8 cellular contexts compared by ENCODE assay signal in the genomic region with DNA sequence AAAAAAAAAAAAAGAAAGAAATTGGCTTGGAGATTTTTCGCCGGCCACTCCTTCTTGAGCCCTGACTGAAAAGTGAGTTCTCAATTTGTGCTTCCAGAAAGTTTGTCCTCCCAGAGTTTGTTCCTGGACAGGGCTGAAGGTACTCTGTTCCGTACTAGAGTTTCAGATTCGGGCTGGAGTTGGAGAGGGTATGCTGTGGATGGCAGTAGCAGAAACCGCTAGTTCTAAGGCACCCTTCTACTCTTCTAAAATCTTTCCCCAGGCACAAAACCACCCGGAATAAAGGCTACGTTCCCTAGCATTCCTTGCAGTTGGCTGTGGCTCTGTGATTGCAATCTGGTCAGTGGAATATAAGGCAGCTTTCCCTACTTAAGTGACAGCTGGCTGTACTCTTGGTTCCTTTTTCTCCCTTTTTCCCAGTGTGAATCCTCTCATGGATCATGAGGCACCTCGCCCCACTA. TPM values are rescaled to one million over a fixed set of nuclear protein-coding genes. Genes with fewer than 3 reads are reported as not detected.
DNase-seq lines count a peak whose midpoint lies in the region; ATAC-seq and TF ChIP-seq lines count a peak whose summit lies in the region.

No MANE protein-coding gene starts in this region.

- no peaks in the 10 kb centered on the region for H3K27me3 ChIP-seq in Peyer's patch

- peaks cover 13 to 18% of the 10 kb centered on the region in 2 donors for H3K4me1 Mint-ChIP-seq in effector memory CD8-positive, alpha-beta T cell (ENCODE audit: low read depth in 2 of 2)
- H3K4me1 Mint-ChIP-seq in nephron, result peaks cover 25% of the 10 kb centered on the region

- peak overlapping the region; percentile 40 to 88 (median 62) for H3K27ac ChIP-seq in Peyer's patch

- no peaks in the 10 kb centered on the region for H3K9me3 ChIP-seq in Peyer's patch

- H3K27ac Mint-ChIP-seq in effector memory CD8-positive, alpha-beta T cell, result peak overlapping the region; percentile 3 to 94
- peak overlapping the region; percentile 54 to 87 (median 75) for H3K27ac Mint-ChIP-seq in nephron

- peak overlapping the region; percentile 89 to 93 for H3K4me3 Mint-ChIP-seq in effector memory CD8-positive, alpha-beta T cell
- peak overlapping the region; percentile 87 to 94 (median 88) for H3K4me3 Mint-ChIP-seq in nephron

- peaks cover 25% of the 10 kb centered on the region for H3K36me3 Mint-ChIP-seq in effector memory CD8-positive, alpha-beta T cell (ENCODE audit: insufficient read depth)
- H3K36me3 Mint-ChIP-seq in nephron (ENCODE audit: low read depth), result peaks cover 7% of the 10 kb centered on the region

- H3K4me3 ChIP-seq in Peyer's patch, result peak overlapping the region; percentile 54 to 92 (median 73)

- TF ChIP-seq CTCF in Peyer's patch (IDR thresholded peaks at IDR 0.05), result no peak
- no peak for TF ChIP-seq CTCF in nephron (IDR thresholded peaks at IDR 0.05; ENCODE audit: unreplicated experiment in 3 of 3)

- H3K36me3 ChIP-seq in Peyer's patch, result peaks cover 0 to 17% (median 0%) of the 10 kb centered on the region in 3 donors

- H3K27me3 Mint-ChIP-seq in effector memory CD8-positive, alpha-beta T cell, result no peaks in the 10 kb centered on the region
- no peaks in the 10 kb centered on the region for H3K27me3 Mint-ChIP-seq in nephron (ENCODE audit: low read depth)

- no peak for ATAC-seq in effector memory CD8-positive, alpha-beta T cell (replicated peaks)
- ATAC-seq in GM21619 (IDR thresholded peaks at IDR 0.05; ENCODE audit: unreplicated experiment) (no peak), HG03139 (IDR thresholded peaks at IDR 0.05; ENCODE audit: unreplicated experiment) (no peak), HG03280 (IDR thresholded peaks at IDR 0.05; ENCODE audit: unreplicated experiment) (no peak)

- TF ChIP-seq POLR2A in Peyer's patch (IDR thresholded peaks at IDR 0.05), result no peak

- H3K9me3 Mint-ChIP-seq in effector memory CD8-positive, alpha-beta T cell, result no peaks in the 10 kb centered on the region
- H3K9me3 Mint-ChIP-seq in nephron, result no peaks in the 10 kb centered on the region

- DNase-seq in SIG-M5 treated with dmso at 0.1 percent for 504 hours (lab: John Stamatoyannopoulos, UW; ENCODE audit: unreplicated experiment) (peak; percentile 84), SIG-M5 (lab: John Stamatoyannopoulos, UW) (no peak), Peyer's patch (no peak)
- no peak for DNase-seq in effector memory CD8-positive, alpha-beta T cell

- peaks cover 0 to 12% (median 5%) of the 10 kb centered on the region in 4 donors for H3K4me1 ChIP-seq in Peyer's patch

RNA-seq across cellular contexts. Expression of gene HEATR6, which starts 0.7 kb away (rescaled TPM):
- total RNA-seq in Peyer's patch, result 10 to 100 TPM in 3 of 4 donors, 1 to 10 TPM in 1; 9.0 to 72.6 (median 15.5) TPM
